8 cellular contexts compared by ENCODE assay signal in genomic region chr1:65420590-65421340, GRCh38. TPM values are rescaled to one million over a fixed set of nuclear protein-coding genes. Genes with fewer than 3 reads are reported as not detected.
DNase-seq lines count a peak whose midpoint lies in the region; ATAC-seq and TF ChIP-seq lines count a peak whose summit lies in the region.

Gene LEPR, plus strand, starts transcription at chr1:65420668. Its CDS starts 144,898 bp downstream, at chr1:65565566.
Gene LEPROT, plus strand, starts transcription at chr1:65420668. Its CDS starts 57 bp downstream, at chr1:65420725.

- POLR2A ChIA-PET in activated CD4-positive, alpha-beta T cell treated with anti-CD3 and anti-CD28 coated beads, Interleukin-2, amount 10 ng/mL, durations not matched to agents 7 days and 5 days (lab: Charles Lee): interaction anchor here (0.6 kb wide), 2 partner anchors 205 to 459 kb away, joined by 3 read pairs; no protein-coding TSS in a partner anchor

- TF ChIP-seq POLR2A in body of pancreas (IDR thresholded peaks at IDR 0.05) (peak; percentile 90 to 94 (median 91)), lower leg skin (IDR thresholded peaks at IDR 0.05) (peak in 1 of 2 donors; percentile 76), testis (IDR thresholded peaks at IDR 0.05) (no peak)

- CTCF ChIA-PET in activated CD4-positive, alpha-beta T cell treated with anti-CD3 and anti-CD28 coated beads, Interleukin-2, amount 10 ng/mL, durations not matched to agents 7 days and 5 days (lab: Charles Lee): interaction anchor here (1.1 to 2.4 kb wide), 4 partner anchors 11 to 173 kb away, joined by 4 to 7 read pairs (median 4); no protein-coding TSS in a partner anchor

- H3K27me3 Mint-ChIP-seq in activated CD4-positive, alpha-beta T cell treated with anti-CD3 and anti-CD28 coated beads, Interleukin-2, amount 10 ng/mL, durations not matched to agents 7 days and 5 days: peaks cover 2% of the 10 kb centered on the region

- H3K4me3 ChIP-seq in body of pancreas: peak within 1 kb of the TSS; percentile 71 to 91
- peak within 1 kb of the TSS; percentile 86 for H3K4me3 ChIP-seq in lower leg skin (ENCODE audit: low read depth, poor library complexity, severe bottlenecking)
- H3K4me3 ChIP-seq in testis: peak within 1 kb of the TSS; percentile 67 to 94

- H3K27ac Mint-ChIP-seq in activated CD4-positive, alpha-beta T cell treated with anti-CD3 and anti-CD28 coated beads, Interleukin-2, amount 10 ng/mL, durations not matched to agents 7 days and 5 days: peak within 1 kb of the TSS; percentile 91

- no peaks in the 10 kb centered on the region for H3K36me3 ChIP-seq in body of pancreas (replicated peaks in 1 of 2; ENCODE audit: insufficient read depth in 1 of 2, low read depth in 2 of 2)
- H3K36me3 ChIP-seq in testis (ENCODE audit: low read depth, missing control alignments): no peaks in the 10 kb centered on the region

- DNase-seq in activated CD4-positive, alpha-beta T cell treated with anti-CD3 and anti-CD28 coated beads, Interleukin-2, amount 10 ng/mL, durations not matched to agents 7 days and 5 days: no peak
- DNase-seq in activated CD4-positive, alpha-beta T cell treated with anti-CD3 and anti-CD28 coated beads, Interleukin-2, amount 50 U/mL, for 48 hours: no peak
- DNase-seq in NCI-H226: peak; percentile 85
- DNase-seq in body of pancreas: no peak
- no peak for DNase-seq in lower leg skin (ENCODE audit: low spot score in 2 of 2)
- DNase-seq in testis: no peak
- DNase-seq in OCI-M2 (lab: John Stamatoyannopoulos, UW; ENCODE audit: unreplicated experiment): no peak

- peaks cover 38% of the 10 kb centered on the region for H3K4me1 ChIP-seq in body of pancreas
- peaks cover 25% of the 10 kb centered on the region for H3K4me1 ChIP-seq in testis

- TF ChIP-seq CTCF in body of pancreas (IDR thresholded peaks at IDR 0.05): no peak
- TF ChIP-seq CTCF in lower leg skin (IDR thresholded peaks at IDR 0.05): no peak
- TF ChIP-seq CTCF in testis (IDR thresholded peaks at IDR 0.05): no peak

- peaks cover 28% of the 10 kb centered on the region for H3K4me1 Mint-ChIP-seq in activated CD4-positive, alpha-beta T cell treated with anti-CD3 and anti-CD28 coated beads, Interleukin-2, amount 10 ng/mL, durations not matched to agents 7 days and 5 days

- H3K4me3 Mint-ChIP-seq in activated CD4-positive, alpha-beta T cell treated with anti-CD3 and anti-CD28 coated beads, Interleukin-2, amount 10 ng/mL, durations not matched to agents 7 days and 5 days: no peak within 1 kb of the TSS

- H3K27ac ChIP-seq in body of pancreas (peak within 1 kb of the TSS; percentile 93 to 98 (median 98)), testis (peak within 1 kb of the TSS; percentile 94 to 98)

- intact Hi-C loops in body of pancreas (cut with DNase I): no loop called here
- intact Hi-C loops in lower leg skin (cut with DNase I; ENCODE audit: low total_unique reads): no loop called here
- intact Hi-C loops in testis (cut with DNase I; ENCODE audit: low total_unique reads): no loop called here

- H3K36me3 Mint-ChIP-seq in activated CD4-positive, alpha-beta T cell treated with anti-CD3 and anti-CD28 coated beads, Interleukin-2, amount 10 ng/mL, durations not matched to agents 7 days and 5 days (ENCODE audit: low read depth): peaks cover 16% of the 10 kb centered on the region

- ATAC-seq in HG02759 (IDR thresholded peaks at IDR 0.05; ENCODE audit: unreplicated experiment) (peak; percentile 64), body of pancreas (peak; percentile 0)

- 0% methylated on average over 24 to 50 of the region's 60 CpGs for WGBS in body of pancreas, 2 donors
- 1% methylated on average over 35 to 44 of the region's 60 CpGs for WGBS in lower leg skin, 2 donors
- WGBS in testis, 2 donors: 0% methylated on average over 19 to 53 of the region's 60 CpGs

- H3K9me3 ChIP-seq in body of pancreas (no peaks in the 10 kb centered on the region), testis (no peaks in the 10 kb centered on the region)

- no peaks in the 10 kb centered on the region for H3K9me3 Mint-ChIP-seq in activated CD4-positive, alpha-beta T cell treated with anti-CD3 and anti-CD28 coated beads, Interleukin-2, amount 10 ng/mL, durations not matched to agents 7 days and 5 days

- H3K27me3 ChIP-seq in body of pancreas (no peaks in the 10 kb centered on the region), testis (no peaks in the 10 kb centered on the region)

RNA-seq across cellular contexts. Expression of gene LEPR, which starts in this region (rescaled TPM):
- total RNA-seq in activated CD4-positive, alpha-beta T cell treated with anti-CD3 and anti-CD28 coated beads, Interleukin-2, amount 10 ng/mL, durations not matched to agents 7 days and 5 days: 1 to 10 TPM; 1.9 to 2.2 TPM
- total RNA-seq in body of pancreas (1 to 10 TPM; 5.3 to 7.8 TPM), lower leg skin (10 to 100 TPM in 3 of 4 donors, 1 to 10 TPM in 1; 5.1 to 12.9 (median 11.0) TPM), testis (1 to 10 TPM; 8.5 to 9.1 TPM)
- polyA plus RNA-seq in testis (ENCODE audit: insufficient read depth, low read depth, low replicate concordance): 4.9 TPM

RNA-seq across cellular contexts. Expression of gene LEPROT, which starts in this region (rescaled TPM):
- total RNA-seq in activated CD4-positive, alpha-beta T cell treated with anti-CD3 and anti-CD28 coated beads, Interleukin-2, amount 10 ng/mL, durations not matched to agents 7 days and 5 days: 10 to 100 TPM; 19.6 to 23.3 TPM
- total RNA-seq in body of pancreas (10 to 100 TPM; 22.7 to 47.7 TPM), lower leg skin (10 to 100 TPM; 28.5 to 49.2 (median 32.3) TPM), testis (10 to 100 TPM; 55.0 to 58.0 TPM)
- 38.0 TPM for polyA plus RNA-seq in testis (ENCODE audit: insufficient read depth, low read depth, low replicate concordance)
